8 cellular contexts compared by ENCODE assay signal in the genomic region with DNA sequence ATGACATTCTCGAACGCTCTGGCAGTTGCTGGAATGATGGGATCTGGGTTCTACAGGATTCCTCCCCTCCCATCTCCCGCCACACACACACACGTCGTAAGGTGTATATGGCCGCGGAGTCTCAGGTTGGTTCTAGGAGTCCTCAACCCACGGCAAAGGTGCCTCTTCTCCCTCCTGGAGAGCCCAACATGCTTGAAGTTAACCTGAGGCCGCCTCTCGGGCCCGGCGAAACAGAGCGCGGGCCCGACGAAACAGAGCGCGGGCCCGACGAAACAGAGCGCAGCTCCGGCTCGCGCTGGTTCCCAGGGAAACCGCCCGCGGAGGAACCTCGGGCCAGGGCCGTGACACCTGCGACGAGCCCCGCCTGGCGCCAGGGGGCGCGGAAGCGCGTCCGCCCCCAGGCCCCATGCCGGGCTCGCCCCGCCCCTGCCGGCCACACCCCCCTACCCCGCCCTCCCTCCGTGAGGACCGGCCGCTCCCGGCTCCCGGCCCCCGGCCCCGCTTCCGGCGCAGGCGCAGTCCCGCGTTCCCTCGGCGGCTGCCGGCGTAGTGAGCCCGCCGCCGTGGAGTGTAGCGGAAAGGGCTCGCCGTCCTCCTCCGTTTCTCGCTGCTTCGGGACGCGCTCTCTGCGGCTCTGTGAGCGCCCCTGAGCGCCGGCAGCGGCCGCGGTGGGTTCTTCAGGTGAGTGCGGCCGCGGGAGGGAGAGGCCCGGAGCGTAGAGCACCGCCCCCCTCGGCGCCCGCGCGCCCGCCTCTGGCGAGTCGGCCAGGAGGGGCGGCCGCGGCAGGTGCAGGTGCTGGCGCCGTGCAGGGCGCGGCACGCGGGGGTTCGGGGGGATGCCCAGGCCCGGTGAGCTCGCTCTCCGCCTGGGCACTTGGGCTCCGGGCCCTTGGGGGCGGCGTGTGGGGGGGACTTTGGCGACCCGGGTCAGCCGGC. TPM values are rescaled to one million over a fixed set of nuclear protein-coding genes. Genes with fewer than 3 reads are reported as not detected.
A peak's percentile ranks its signal among the peaks of the same experiment; 100 is the strongest.
DNase-seq lines count a peak whose midpoint lies in the region; ATAC-seq lines count a peak whose summit lies in the region.

Gene RAB3IP (plus strand): TSS at position 510 of the 936 bp plus-strand sequence. CDS start 16,549 bp downstream, outside the sequence.

- peak; percentile 79 for ATAC-seq in GM19395 (IDR thresholded peaks at IDR 0.05; ENCODE audit: unreplicated experiment)
- ATAC-seq in HG03558 (IDR thresholded peaks at IDR 0.05; ENCODE audit: extremely low read depth, unreplicated experiment) = peak; percentile 71
- peak; percentile 85 for ATAC-seq in activated CD8-positive, alpha-beta T cell treated with anti-CD3 and anti-CD28 coated beads, Interleukin-2, amount 10 ng/mL, durations not matched to agents 7 days and 5 days
- peak; percentile 77 for ATAC-seq in memory B cell (ENCODE audit: low read depth)

- peaks cover 0 to 7% of the 10 kb centered on the region in 2 donors for H3K36me3 Mint-ChIP-seq in CD4-positive, alpha-beta memory T cell
- H3K36me3 Mint-ChIP-seq in activated CD8-positive, alpha-beta T cell treated with anti-CD3 and anti-CD28 coated beads, Interleukin-2, amount 10 ng/mL, durations not matched to agents 7 days and 5 days (ENCODE audit: low read depth) = no peaks in the 10 kb centered on the region
- no peaks in the 10 kb centered on the region for H3K36me3 Mint-ChIP-seq in memory B cell

- H3K4me1 Mint-ChIP-seq in CD4-positive, alpha-beta memory T cell = peaks cover 14 to 32% (median 21%) of the 10 kb centered on the region in 4 donors
- H3K4me1 Mint-ChIP-seq in activated CD8-positive, alpha-beta T cell treated with anti-CD3 and anti-CD28 coated beads, Interleukin-2, amount 10 ng/mL, durations not matched to agents 7 days and 5 days (ENCODE audit: low read depth) = peaks cover 17% of the 10 kb centered on the region
- H3K4me1 Mint-ChIP-seq in memory B cell = peaks cover 13% of the 10 kb centered on the region

- no peaks in the 10 kb centered on the region for H3K27me3 ChIP-seq in CD4-positive, alpha-beta memory T cell (ENCODE audit: insufficient read depth, low read length)

- CTCF ChIA-PET in CD4-positive, alpha-beta memory T cell (lab: Charles Lee; ENCODE audit: partially characterized antibody) = interaction anchor here (0.6 to 0.7 kb wide), 2 partner anchors 136 to 382 kb away, joined by 3 read pairs; no protein-coding TSS in a partner anchor
- CTCF ChIA-PET in activated CD8-positive, alpha-beta T cell treated with anti-CD3 and anti-CD28 coated beads, Interleukin-2, amount 10 ng/mL, durations not matched to agents 7 days and 5 days (lab: Charles Lee) = interaction anchor here (0.9 to 1.8 kb wide), 5 partner anchors 14 to 81 kb away, joined by 3 to 4 read pairs (median 3); no protein-coding TSS in a partner anchor

- no peaks in the 10 kb centered on the region for H3K9me3 ChIP-seq in CD4-positive, alpha-beta memory T cell (ENCODE audit: control insufficient read depth in 1 of 2, low read length in 2 of 2)

- peak within 1 kb of the TSS; percentile 74 for H3K27ac ChIP-seq in CD4-positive, alpha-beta memory T cell (ENCODE audit: low read depth, low read length)

- no peaks in the 10 kb centered on the region for H3K36me3 ChIP-seq in CD4-positive, alpha-beta memory T cell (ENCODE audit: insufficient read depth, low read length)

- H3K9me3 Mint-ChIP-seq in CD4-positive, alpha-beta memory T cell = peaks cover 0 to 3% (median 0%) of the 10 kb centered on the region in 8 donors
- H3K9me3 Mint-ChIP-seq in activated CD8-positive, alpha-beta T cell treated with anti-CD3 and anti-CD28 coated beads, Interleukin-2, amount 10 ng/mL, durations not matched to agents 7 days and 5 days (ENCODE audit: insufficient read depth) = no peaks in the 10 kb centered on the region
- H3K9me3 Mint-ChIP-seq in memory B cell = no peaks in the 10 kb centered on the region

- DNase-seq in CD4-positive, alpha-beta memory T cell = peak; percentile 88 to 93 (median 89)
- DNase-seq in NCI-H82 (lab: John Stamatoyannopoulos, UW) = peak; percentile 91
- peak; percentile 93 for DNase-seq in activated CD8-positive, alpha-beta T cell treated with anti-CD3 and anti-CD28 coated beads, Interleukin-2, amount 10 ng/mL, durations not matched to agents 7 days and 5 days
- DNase-seq in effector CD8-positive, alpha-beta T cell (lab: John Stamatoyannopoulos, UW) = peak; percentile 91
- DNase-seq in memory B cell (ENCODE audit: low spot score in 2 of 2) = peak; percentile 88 to 90
- peak; percentile 93 for DNase-seq in stimulated activated CD8-positive, alpha-beta memory T cell treated with anti-CD3 and anti-CD28 coated beads, Interleukin-12 subunit alpha, Interleukin-12 subunit beta, amount 100 ng/mL, for 4 hours (ENCODE audit: low read depth)

- intact Hi-C loops in CD4-positive, alpha-beta memory T cell (cut with micrococcal nuclease) = loop anchor here (1.0 to 10.0 kb wide), 11 partner anchors 154 to 1924 kb away; partner anchors contain the start of genes CCT2, CNOT2, CPM and CPSF6

- H3K4me1 ChIP-seq in CD4-positive, alpha-beta memory T cell (ENCODE audit: insufficient read depth, low read length) = peaks cover 17% of the 10 kb centered on the region

- H3K27ac Mint-ChIP-seq in CD4-positive, alpha-beta memory T cell = peak within 1 kb of the TSS; percentile 80 to 88 (median 85)
- peak within 1 kb of the TSS; percentile 75 for H3K27ac Mint-ChIP-seq in activated CD8-positive, alpha-beta T cell treated with anti-CD3 and anti-CD28 coated beads, Interleukin-2, amount 10 ng/mL, durations not matched to agents 7 days and 5 days
- peak within 1 kb of the TSS; percentile 86 for H3K27ac Mint-ChIP-seq in memory B cell

- peaks cover 3 to 6% of the 10 kb centered on the region in 2 donors for H3K27me3 Mint-ChIP-seq in CD4-positive, alpha-beta memory T cell
- peaks cover 26% of the 10 kb centered on the region for H3K27me3 Mint-ChIP-seq in activated CD8-positive, alpha-beta T cell treated with anti-CD3 and anti-CD28 coated beads, Interleukin-2, amount 10 ng/mL, durations not matched to agents 7 days and 5 days (ENCODE audit: low read depth)
- H3K27me3 Mint-ChIP-seq in memory B cell = peaks cover 4% of the 10 kb centered on the region

- H3K4me3 Mint-ChIP-seq in CD4-positive, alpha-beta memory T cell = peak within 1 kb of the TSS; percentile 85 to 93 (median 87)
- peak within 1 kb of the TSS; percentile 83 for H3K4me3 Mint-ChIP-seq in activated CD8-positive, alpha-beta T cell treated with anti-CD3 and anti-CD28 coated beads, Interleukin-2, amount 10 ng/mL, durations not matched to agents 7 days and 5 days
- H3K4me3 Mint-ChIP-seq in memory B cell = peak within 1 kb of the TSS; percentile 76

- H3K4me3 ChIP-seq in CD4-positive, alpha-beta memory T cell (ENCODE audit: low read length in 2 of 2) = peak within 1 kb of the TSS; percentile 50 to 80

- POLR2A ChIA-PET in CD4-positive, alpha-beta memory T cell (lab: Charles Lee; ENCODE audit: partially characterized antibody) = interaction anchor here (0.7 to 2.1 kb wide), 3 partner anchors 168 to 408 kb away, joined by 3 to 15 read pairs (median 9); partner anchors contain the start of gene FRS2
- POLR2A ChIA-PET in activated CD8-positive, alpha-beta T cell treated with anti-CD3 and anti-CD28 coated beads, Interleukin-2, amount 10 ng/mL, durations not matched to agents 7 days and 5 days (lab: Charles Lee) = interaction anchor here (0.7 to 1.1 kb wide), 2 partner anchors 46 to 505 kb away, joined by 3 read pairs; no protein-coding TSS in a partner anchor

RNA-seq across cellular contexts. Expression of gene RAB3IP, which starts in this region (rescaled TPM):
- total RNA-seq in CD4-positive, alpha-beta memory T cell = 10 to 100 TPM; 38.6 to 40.3 TPM
- polyA plus RNA-seq in CD4-positive, alpha-beta memory T cell = 10 to 100 TPM; 33.1 to 43.8 TPM
- 10 to 100 TPM; 26.2 to 27.7 TPM for total RNA-seq in activated CD8-positive, alpha-beta T cell treated with anti-CD3 and anti-CD28 coated beads, Interleukin-2, amount 10 ng/mL, durations not matched to agents 7 days and 5 days

Comparison
In these comparisons a context has a peak if more than half of its experiments do, and no peak if none do; other contexts are left out.
1. Peak in every context shown above with its lines: DNase-seq, ATAC-seq, H3K4me3 ChIP-seq and H3K27ac ChIP-seq.